ENCODE assay signal across 8 cellular contexts in genomic region chr11:68659158-68659921, GRCh38. TPM values are rescaled to one million over a fixed set of nuclear protein-coding genes. Genes with fewer than 3 reads are reported as not detected.
DNase-seq lines count a peak whose midpoint lies in the region; ATAC-seq and TF ChIP-seq lines count a peak whose summit lies in the region.

No MANE protein-coding gene starts in this region.

- 83% methylated on average over 22 of the region's 22 CpGs for WGBS in mesenchymal stem cell

- no peak overlapping the region for H4K91ac ChIP-seq in mesenchymal stem cell (ENCODE audit: low read length)

- peaks cover 60 to 84% of the 10 kb centered on the region in 2 experiments for H3K27me3 ChIP-seq in mesenchymal stem cell (ENCODE audit: control insufficient read depth in 1 of 2, insufficient read depth in 1 of 2, low read length in 2 of 2)

- no peak overlapping the region for H2BK120ac ChIP-seq in mesenchymal stem cell (ENCODE audit: low read depth, low read length)

- no peak overlapping the region for H2BK12ac ChIP-seq in mesenchymal stem cell (ENCODE audit: low read length in 2 of 2)

- H3K4me2 ChIP-seq in mesenchymal stem cell (ENCODE audit: low read length, poor library complexity, severe bottlenecking) = no peak overlapping the region

- H3K4me1 ChIP-seq in mesenchymal stem cell (ENCODE audit: control insufficient read depth, insufficient read depth, low read depth, low read length) = peaks cover 7% of the 10 kb centered on the region

- no peak for TF ChIP-seq CTCF in cardiac fibroblast (IDR thresholded peaks at IDR 0.05; ENCODE audit: low read depth, low read length)

- H2BK15ac ChIP-seq in mesenchymal stem cell (ENCODE audit: low read depth, poor library complexity, severe bottlenecking) = no peak overlapping the region

- H3K9me3 ChIP-seq in mesenchymal stem cell (ENCODE audit: control insufficient read depth, low read length) = peaks cover 25% of the 10 kb centered on the region

- peaks cover 0 to 4% of the 10 kb centered on the region in 2 experiments for H3K36me3 ChIP-seq in mesenchymal stem cell (ENCODE audit: control insufficient read depth in 1 of 2, insufficient read depth in 2 of 2, low read depth in 1 of 2, low read length in 2 of 2)

- H2BK5ac ChIP-seq in mesenchymal stem cell (ENCODE audit: low read depth, low read length, poor library complexity, severe bottlenecking) = no peak overlapping the region

- H3K27ac ChIP-seq in mesenchymal stem cell (ENCODE audit: low read length, poor library complexity, severe bottlenecking) = no peak overlapping the region

- H3K9ac ChIP-seq in mesenchymal stem cell (ENCODE audit: low read length) = peak overlapping the region; percentile 66

- H2AK5ac ChIP-seq in mesenchymal stem cell (ENCODE audit: low read length, severe bottlenecking) = no peak overlapping the region

- ATAC-seq in HG03457 (IDR thresholded peaks at IDR 0.05; ENCODE audit: unreplicated experiment) (no peak), GM18867 (IDR thresholded peaks at IDR 0.05; ENCODE audit: unreplicated experiment) (no peak), GM21717 (IDR thresholded peaks at IDR 0.05; ENCODE audit: unreplicated experiment) (no peak)

- H4K8ac ChIP-seq in mesenchymal stem cell (ENCODE audit: low read length) = no peak overlapping the region

- no peak overlapping the region for H3K4me3 ChIP-seq in cardiac fibroblast (replicated peaks in 1 of 2; ENCODE audit: low read depth in 2 of 2, low read length in 2 of 2)
- H3K4me3 ChIP-seq in mesenchymal stem cell (ENCODE audit: insufficient read depth in 1 of 2, low read depth in 1 of 2, low read length in 2 of 2) = peak overlapping the region in 1 of 2 experiments; percentile 39

- H3K23ac ChIP-seq in mesenchymal stem cell (ENCODE audit: low read length in 2 of 2) = no peak overlapping the region

- no peak overlapping the region for H3K18ac ChIP-seq in mesenchymal stem cell (ENCODE audit: low read depth in 1 of 2, low read length in 2 of 2)

- H3K79me1 ChIP-seq in mesenchymal stem cell (replicated peaks; ENCODE audit: low read length, poor library complexity, severe bottlenecking) = no peaks in the 10 kb centered on the region

- H3K4ac ChIP-seq in mesenchymal stem cell (ENCODE audit: low read depth in 1 of 2, low read length in 2 of 2) = no peak overlapping the region

- DNase-seq in COLO668 (lab: John Stamatoyannopoulos, UW; ENCODE audit: unreplicated experiment) (peak; percentile 24), NCI-H2081 treated with DMSO at 0.1 percent for 48 hours (lab: John Stamatoyannopoulos, UW) (peak; percentile 91), cardiac fibroblast (ENCODE audit: low read depth in 2 of 2) (peak; percentile 98), mesenchymal stem cell (peak; percentile 59), iPS-NIHi7 (ENCODE audit: extremely low spot score) (no peak)

- H3K14ac ChIP-seq in mesenchymal stem cell (ENCODE audit: low read length in 2 of 2) = no peak overlapping the region

- no peak overlapping the region for H2AFZ ChIP-seq in mesenchymal stem cell (ENCODE audit: low read depth, low read length)

RNA-seq across cellular contexts. Expression of gene GAL, which starts 25.0 kb away (rescaled TPM):
- polyA plus RNA-seq in mesenchymal stem cell (2013, experiment 1 of 2) = 0.32 TPM
- 0.08 TPM for polyA plus RNA-seq in mesenchymal stem cell (2013, experiment 2 of 2)
